Comparison of ENCODE assay signal across 8 cellular contexts in the genomic region with DNA sequence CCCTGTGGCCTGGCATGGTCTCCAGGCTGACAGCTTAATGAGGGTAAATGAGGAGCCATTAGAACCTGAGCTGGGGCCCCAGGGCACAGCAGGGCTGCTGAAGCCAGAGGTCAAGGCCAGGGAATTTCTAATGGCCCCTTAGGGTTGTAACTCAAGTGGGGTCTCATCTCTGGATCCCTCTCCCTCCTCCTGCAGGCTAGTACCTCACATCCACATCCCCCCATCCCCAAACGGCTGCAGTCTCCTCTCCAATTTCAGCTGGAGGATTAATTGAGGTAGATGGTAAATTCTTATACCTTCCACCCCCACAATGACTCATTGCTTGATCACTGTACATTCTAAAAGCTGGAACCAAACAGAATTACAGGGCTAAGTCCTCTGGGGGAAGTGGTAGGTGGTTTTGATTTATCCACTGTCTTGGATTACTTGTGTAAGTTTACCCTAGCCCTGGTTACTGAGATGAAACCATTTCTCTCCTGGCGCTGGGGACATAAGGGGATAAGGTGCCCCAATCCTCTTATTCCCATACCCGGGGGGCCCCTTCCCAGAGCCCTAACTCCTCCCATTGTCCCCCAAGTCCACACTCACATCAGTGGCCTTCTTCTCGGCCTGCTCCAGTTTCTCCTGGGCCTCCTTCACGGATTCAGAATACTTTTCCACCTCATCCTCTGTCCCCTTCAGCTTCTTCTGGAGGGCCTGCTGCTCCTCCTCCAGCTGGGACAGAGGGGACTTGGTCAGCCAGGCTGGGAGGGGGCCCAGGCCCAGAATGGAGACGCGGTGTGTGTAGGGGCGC. TPM values are rescaled to one million over a fixed set of nuclear protein-coding genes. Genes with fewer than 3 reads are reported as not detected.
DNase-seq lines count a peak whose midpoint lies in the region; ATAC-seq lines count a peak whose summit lies in the region.

No MANE protein-coding gene starts in this region.

- H3K27ac Mint-ChIP-seq in dendritic cell treated with granulocyte-macrophage colony-stimulating factor and Interleukin-4, amounts not matched to agents 40 ng/mL and 50 ng/mL, for 4 days: peak overlapping the region; percentile 12

- H3K27me3 Mint-ChIP-seq in dendritic cell treated with granulocyte-macrophage colony-stimulating factor and Interleukin-4, amounts not matched to agents 40 ng/mL and 50 ng/mL, for 4 days: peaks cover 18% of the 10 kb centered on the region

- intact Hi-C loops in dendritic cell treated with granulocyte-macrophage colony-stimulating factor and Interleukin-4, amounts not matched to agents 40 ng/mL and 50 ng/mL, for 4 days (cut with micrococcal nuclease): no loop called here

- DNase-seq in Caki2 (ENCODE audit: low read depth) (peak; percentile 29), NOMO-1 treated with DMSO at 0.1 percent for 48 hours (lab: John Stamatoyannopoulos, UW; ENCODE audit: unreplicated experiment) (peak; percentile 8), myocyte (ENCODE audit: low read depth) (peak; percentile 63), NCI-H2107 (lab: John Stamatoyannopoulos, UW) (no peak)

- peaks cover 37% of the 10 kb centered on the region for H3K4me1 Mint-ChIP-seq in dendritic cell treated with granulocyte-macrophage colony-stimulating factor and Interleukin-4, amounts not matched to agents 40 ng/mL and 50 ng/mL, for 4 days (ENCODE audit: low read depth)

- H3K4me3 Mint-ChIP-seq in dendritic cell treated with granulocyte-macrophage colony-stimulating factor and Interleukin-4, amounts not matched to agents 40 ng/mL and 50 ng/mL, for 4 days: peak overlapping the region; percentile 42

- ATAC-seq in GM18858 (IDR thresholded peaks at IDR 0.05; ENCODE audit: unreplicated experiment): no peak
- ATAC-seq in HG03175 (IDR thresholded peaks at IDR 0.05; ENCODE audit: unreplicated experiment): no peak
- ATAC-seq in GM19023 (IDR thresholded peaks at IDR 0.05; ENCODE audit: unreplicated experiment): no peak

- in situ Hi-C loops in Caki2 (cut with HindIII; ENCODE audit: low pct_unique_long_range_greater_than_20kb, low sequenced_read_pairs): no loop called here

- no peaks in the 10 kb centered on the region for H3K9me3 Mint-ChIP-seq in dendritic cell treated with granulocyte-macrophage colony-stimulating factor and Interleukin-4, amounts not matched to agents 40 ng/mL and 50 ng/mL, for 4 days

- peaks cover 13% of the 10 kb centered on the region for H3K36me3 Mint-ChIP-seq in dendritic cell treated with granulocyte-macrophage colony-stimulating factor and Interleukin-4, amounts not matched to agents 40 ng/mL and 50 ng/mL, for 4 days (ENCODE audit: low read depth)

RNA-seq across cellular contexts. Expression of a gene that starts 1.0 kb away (rescaled TPM):
- total RNA-seq in Caki2 (2014; rRNA removed; shearing (Covaris generic); ENCODE audit: low replicate concordance): 2.4 and 7.8 TPM in 2 replicates
- 13,316 and 13,583 TPM in 2 replicates for total RNA-seq in myocyte
- polyA plus RNA-seq in myocyte (2012): 5,772 TPM

RNA-seq across cellular contexts. Expression of a gene that starts 15.0 kb away (rescaled TPM):
- 0.30 and 11.6 TPM in 2 replicates for total RNA-seq in Caki2 (2014; rRNA removed; shearing (Covaris generic); ENCODE audit: low replicate concordance)
- total RNA-seq in myocyte: 0.10 TPM in 1 of 2 replicates, not detected in the other
- polyA plus RNA-seq in myocyte (2012): 0.05 TPM

RNA-seq across cellular contexts. Expression of a gene that starts 23.8 kb away (rescaled TPM):
- 7.8 and 10.4 TPM in 2 replicates for total RNA-seq in Caki2 (2014; rRNA removed; shearing (Covaris generic); ENCODE audit: low replicate concordance)
- not detected in 2 replicates for total RNA-seq in myocyte
- 0.44 TPM for polyA plus RNA-seq in myocyte (2012)

RNA-seq across cellular contexts. Expression of a gene that starts 30.7 kb away (rescaled TPM):
- 3.5 and 19.6 TPM in 2 replicates for total RNA-seq in Caki2 (2014; rRNA removed; shearing (Covaris generic); ENCODE audit: low replicate concordance)
- total RNA-seq in myocyte: 9.8 and 14.0 TPM in 2 replicates
- polyA plus RNA-seq in myocyte (2012): 32.2 TPM

RNA-seq across cellular contexts. Expression of a gene that starts 30.9 kb away (rescaled TPM):
- total RNA-seq in Caki2 (2014; rRNA removed; shearing (Covaris generic); ENCODE audit: low replicate concordance): 4,579 and 6,436 TPM in 2 replicates
- total RNA-seq in myocyte: 1,100 and 3,603 TPM in 2 replicates
- 4.5 TPM for polyA plus RNA-seq in myocyte (2012)

Comparison
In these comparisons a context has a peak if more than half of its experiments do, and no peak if none do; other contexts are left out.
1. RNA of a gene that starts 1.0 kb away (total RNA-seq): 13,316 to 13,583 TPM in myocyte; 2.4 to 7.8 TPM in Caki2; every median in the first group is over 1,000 times any median in the second.